9 cellular contexts compared by ENCODE assay signal in the genomic region with DNA sequence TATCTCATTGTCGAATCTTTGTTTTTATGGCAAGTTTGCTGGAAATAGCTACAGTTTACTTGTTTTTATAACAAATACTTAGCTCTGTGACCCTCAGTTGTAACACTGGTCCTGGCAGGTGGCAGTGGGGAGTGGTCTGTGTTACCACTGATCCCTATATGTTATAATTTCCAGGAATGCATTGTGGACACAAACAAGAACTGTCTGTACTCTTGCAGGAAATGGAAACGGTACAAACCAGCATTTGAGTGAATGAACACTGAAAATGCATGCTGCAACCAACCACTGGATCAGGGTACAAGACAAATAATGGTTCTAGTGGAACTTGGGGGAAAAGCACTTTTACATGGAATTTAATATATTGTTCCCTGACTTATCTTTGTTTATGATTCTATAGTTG.
"Had no signal": no experiment of that assay in that cellular context is flagged by ENCODE, and none has a peak within 500 bp of the region (broad histone marks: within the 10 kb centered on the region; RNA-seq: fewer than 3 reads in every experiment).

No MANE protein-coding gene starts in this region.

- H3K4me2 ChIP-seq: KMS-11 had no signal

- ATAC-seq: HCT116 had no signal

- H3K27ac ChIP-seq: GM23248, KMS-11 had no signal

- H3K9ac ChIP-seq: GM23248, KMS-11 had no signal

- FAIRE-seq: HTR-8/SVneo had no signal

- H3K4me3 ChIP-seq: GM23248, HAP-1 had no signal

- H3K4me1 ChIP-seq: HAP-1 had no signal

- H3K9me3 ChIP-seq: HAP-1 had no signal

- DNase-seq: GM23248, GOT3, H7, HFFc6, KBM-7 had no signal

- H3K36me3 ChIP-seq: HAP-1 had no signal
